In genomic region chr3:16286672-16287604, GRCh38 we compare ENCODE assay signal across 13 cellular contexts. TPM values are rescaled to one million over a fixed set of nuclear protein-coding genes. Genes with fewer than 3 reads are reported as not detected.
DNase-seq lines count a peak whose midpoint lies in the region; ATAC-seq, FAIRE-seq and TF ChIP-seq lines count a peak whose summit lies in the region.
"Had no signal": no experiment of that assay in that cellular context is flagged by ENCODE, and none has a peak within 500 bp of the region (broad histone marks: within the 10 kb centered on the region; RNA-seq: fewer than 3 reads in every experiment).

No MANE protein-coding gene starts in this region.

- no peaks in the 10 kb centered on the region for H3K27me3 Mint-ChIP-seq in activated CD4-positive, alpha-beta memory T cell treated with anti-CD3 and anti-CD28 coated beads, Interleukin-2, amount 10 ng/mL, durations not matched to agents 7 days and 5 days

- no peak overlapping the region for H3K27ac ChIP-seq in kidney (ENCODE audit: low read depth in 2 of 2, low read length in 2 of 2)
- H3K27ac ChIP-seq: epithelial cell of prostate, prostate gland had no signal

- H3K36me3 Mint-ChIP-seq in activated CD4-positive, alpha-beta memory T cell treated with anti-CD3 and anti-CD28 coated beads, Interleukin-2, amount 10 ng/mL, durations not matched to agents 7 days and 5 days (ENCODE audit: low read depth) = peaks cover 72% of the 10 kb centered on the region

- ATAC-seq in HG03196 (IDR thresholded peaks at IDR 0.05; ENCODE audit: unreplicated experiment) = no peak

- CTCF ChIA-PET in activated CD4-positive, alpha-beta memory T cell treated with anti-CD3 and anti-CD28 coated beads, Interleukin-2, amount 10 ng/mL, durations not matched to agents 7 days and 5 days (lab: Charles Lee) = interaction anchor here (0.7 to 3.6 kb wide), 10 partner anchors 16 to 263 kb away, joined by 3 to 35 read pairs (median 7); partner anchors contain the start of genes DPH3 and OXNAD1

- peaks cover 71% of the 10 kb centered on the region for H3K4me1 Mint-ChIP-seq in activated CD4-positive, alpha-beta memory T cell treated with anti-CD3 and anti-CD28 coated beads, Interleukin-2, amount 10 ng/mL, durations not matched to agents 7 days and 5 days

- H3K27ac Mint-ChIP-seq in activated CD4-positive, alpha-beta memory T cell treated with anti-CD3 and anti-CD28 coated beads, Interleukin-2, amount 10 ng/mL, durations not matched to agents 7 days and 5 days = peak overlapping the region; percentile 92

- FAIRE-seq in kidney (lab: Jason Lieb, UNC) (no peak), frontal cortex (lab: Jason Lieb, UNC) (no peak)
- FAIRE-seq: D721Med, keratinocyte had no signal

- POLR2A ChIA-PET in activated CD4-positive, alpha-beta memory T cell treated with anti-CD3 and anti-CD28 coated beads, Interleukin-2, amount 10 ng/mL, durations not matched to agents 7 days and 5 days (lab: Charles Lee) = interaction anchor here (0.6 to 2.3 kb wide), 16 partner anchors 14 to 865 kb away, joined by 3 to 26 read pairs (median 4); partner anchors contain the start of genes DPH3 and OXNAD1

- no peak for TF ChIP-seq CTCF in kidney (IDR thresholded peaks at IDR 0.05; ENCODE audit: borderline replicate concordance, extremely low read depth, insufficient read depth)

- H3K4me3 ChIP-seq in GM08714 (ENCODE audit: low read length) = peak overlapping the region; percentile 70
- peak overlapping the region; percentile 47 for H3K4me3 ChIP-seq in mononuclear cell (ENCODE audit: low read length)
- H3K4me3 ChIP-seq in kidney (ENCODE audit: low read length in 2 of 2) = no peak overlapping the region
- H3K4me3 ChIP-seq: adrenal gland, prostate gland had no signal

- no peak overlapping the region for H3K9ac ChIP-seq in kidney (ENCODE audit: low read length in 2 of 2)

- DNase-seq in AML-193 (lab: John Stamatoyannopoulos, UW) = peak; percentile 11 to 20
- DNase-seq in activated CD4-positive, alpha-beta memory T cell treated with anti-CD3 and anti-CD28 coated beads, Interleukin-2, amount 10 ng/mL, durations not matched to agents 7 days and 5 days = no peak
- no peak for DNase-seq in kidney
- no peak for DNase-seq in HPDE6-E6E7 (ENCODE audit: extremely low spot score)
- no peak for DNase-seq in frontal cortex (ENCODE audit: low spot score in 2 of 2)
- DNase-seq: adrenal gland had no signal

- intact Hi-C loops in kidney (cut with DNase I) = loop anchor here (5.0 kb wide), 1 partner anchor 265 kb away; no protein-coding TSS in a partner anchor

- no peaks in the 10 kb centered on the region for H3K9me3 Mint-ChIP-seq in activated CD4-positive, alpha-beta memory T cell treated with anti-CD3 and anti-CD28 coated beads, Interleukin-2, amount 10 ng/mL, durations not matched to agents 7 days and 5 days

- peaks cover 8 to 22% of the 10 kb centered on the region in 2 donors for H3K36me3 ChIP-seq in kidney (ENCODE audit: control insufficient read depth in 1 of 2, insufficient read depth in 2 of 2, low read length in 2 of 2)
- H3K36me3 ChIP-seq: adrenal gland, prostate gland had no signal

- H3K4me1 ChIP-seq in mononuclear cell (ENCODE audit: insufficient read depth, low read length) (peaks cover 40% of the 10 kb centered on the region), kidney (ENCODE audit: control insufficient read depth in 1 of 2, insufficient read depth in 1 of 2, low read depth in 1 of 2, low read length in 2 of 2) (no peaks in the 10 kb centered on the region)
- H3K4me1 ChIP-seq: prostate gland had no signal

- no peaks in the 10 kb centered on the region for H3K27me3 ChIP-seq in mononuclear cell (ENCODE audit: insufficient read depth, low read length)
- H3K27me3 ChIP-seq: adrenal gland had no signal

- H3K9me3 ChIP-seq in mononuclear cell (ENCODE audit: low read depth, low read length) (no peaks in the 10 kb centered on the region), kidney (ENCODE audit: control insufficient read depth in 1 of 2, low read length in 2 of 2) (no peaks in the 10 kb centered on the region)
- H3K9me3 ChIP-seq: adrenal gland, prostate gland had no signal

- peak overlapping the region; percentile 81 for H3K4me3 Mint-ChIP-seq in activated CD4-positive, alpha-beta memory T cell treated with anti-CD3 and anti-CD28 coated beads, Interleukin-2, amount 10 ng/mL, durations not matched to agents 7 days and 5 days

RNA-seq across cellular contexts. Expression of gene OXNAD1, which starts 21.9 kb away (rescaled TPM):
- 10 to 100 TPM; 26.9 to 27.1 TPM for total RNA-seq in activated CD4-positive, alpha-beta memory T cell treated with anti-CD3 and anti-CD28 coated beads, Interleukin-2, amount 10 ng/mL, durations not matched to agents 7 days and 5 days
- 139 TPM for total RNA-seq in mononuclear cell
- total RNA-seq in kidney = 17.3 TPM
- 12.7 TPM for polyA plus RNA-seq in kidney (ENCODE audit: insufficient read depth, low read depth, low replicate concordance)
- total RNA-seq in frontal cortex = 15.5 TPM

RNA-seq across cellular contexts. Expression of gene DPH3, which starts 22.2 kb away (rescaled TPM):
- total RNA-seq in activated CD4-positive, alpha-beta memory T cell treated with anti-CD3 and anti-CD28 coated beads, Interleukin-2, amount 10 ng/mL, durations not matched to agents 7 days and 5 days = 10 to 100 TPM; 16.7 to 19.8 TPM
- total RNA-seq in mononuclear cell (7.9 TPM), kidney (19.3 TPM), frontal cortex (20.4 TPM)
- polyA plus RNA-seq in kidney (ENCODE audit: insufficient read depth, low read depth, low replicate concordance) = 16.3 TPM

Comparison
In these comparisons a context has a peak if more than half of its experiments do, and no peak if none do; other contexts are left out.
1. DNase-seq: peak in AML-193 (2 of 2); none in activated CD4-positive, alpha-beta memory T cell treated with anti-CD3 and anti-CD28 coated beads, Interleukin-2, amount 10 ng/mL, durations not matched to agents 7 days and 5 days (single experiment), kidney (single experiment), HPDE6-E6E7 (single experiment) and frontal cortex (0 of 2).
2. H3K4me3 ChIP-seq: peak in GM08714 (single experiment) and mononuclear cell (single experiment); none in kidney (0 of 2).